Comparison of ENCODE assay signal across 18 cellular contexts in the genomic region with DNA sequence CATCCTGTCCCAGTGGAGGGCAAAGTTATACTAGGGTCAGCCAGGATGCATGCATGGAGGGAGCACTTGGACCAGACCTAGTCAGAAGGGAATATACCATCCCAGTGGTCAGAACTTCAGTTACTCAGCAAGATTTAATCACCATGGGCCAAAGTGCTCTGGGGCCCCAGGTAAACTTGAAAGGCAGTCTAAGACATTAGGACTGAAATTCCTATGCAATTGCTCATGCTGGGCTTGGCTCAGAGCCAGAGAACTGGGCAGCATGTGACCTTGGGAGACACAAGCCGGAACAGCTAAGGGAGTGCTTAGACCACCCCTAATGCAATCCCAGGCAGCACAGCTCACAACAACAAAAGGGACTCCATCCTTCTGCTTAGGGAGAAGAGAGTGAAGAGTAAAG.
A peak's percentile ranks its signal among the peaks of the same experiment; 100 is the strongest.
DNase-seq lines count a peak whose midpoint lies in the region; ATAC-seq and TF ChIP-seq lines count a peak whose summit lies in the region.
"Had no signal": no experiment of that assay in that cellular context is flagged by ENCODE, and none has a peak within 500 bp of the region (broad histone marks: within the 10 kb centered on the region; RNA-seq: fewer than 3 reads in every experiment).

No MANE protein-coding gene starts in this region.

- H3K27me3 ChIP-seq in brain microvascular endothelial cell (replicated peaks): no peaks in the 10 kb centered on the region
- H3K27me3 ChIP-seq: BLaER1, colonic mucosa, right lobe of liver had no signal

- H3K4me3 ChIP-seq in epithelial cell of proximal tubule (ENCODE audit: low read depth, low read length) (no peak overlapping the region), retinal pigment epithelial cell (ENCODE audit: low read length) (no peak overlapping the region), brain microvascular endothelial cell (ENCODE audit: low read depth, low read length) (no peak overlapping the region)
- H3K4me3 ChIP-seq: BLaER1, colonic mucosa, mucosa of descending colon, right lobe of liver, SK-N-MC had no signal

- no peaks in the 10 kb centered on the region for H3K36me3 ChIP-seq in brain microvascular endothelial cell (replicated peaks)
- H3K36me3 ChIP-seq: BLaER1, colonic mucosa, right lobe of liver had no signal

- no peak overlapping the region for H3K27ac ChIP-seq in brain microvascular endothelial cell
- H3K27ac ChIP-seq: BLaER1, colonic mucosa, right lobe of liver, SK-N-MC had no signal

- TF ChIP-seq CTCF in epithelial cell of proximal tubule (conservative IDR thresholded peaks at IDR 0.05; ENCODE audit: low read depth, low read length) (no peak), retinal pigment epithelial cell (conservative IDR thresholded peaks at IDR 0.05; ENCODE audit: low read depth, low read length) (no peak), brain microvascular endothelial cell (IDR thresholded peaks at IDR 0.05; ENCODE audit: low read depth, low read length, missing control alignments) (no peak)

- ATAC-seq in GM21526 (IDR thresholded peaks at IDR 0.05; ENCODE audit: low FRiP score, unreplicated experiment): no peak
- ATAC-seq: activated CD8-positive, alpha-beta T cell treated with anti-CD3 and anti-CD28 coated beads, Interleukin-2, amount 10 ng/mL, durations not matched to agents 7 days and 5 days; left colon; mucosa of descending colon; right lobe of liver had no signal

- peak; percentile 85 for DNase-seq in HK-2 (ENCODE audit: unreplicated experiment)
- DNase-seq in RPMI7951 (ENCODE audit: low read depth): peak; percentile 13
- peak; percentile 26 for DNase-seq in epithelial cell of proximal tubule (ENCODE audit: low read depth)
- DNase-seq in retinal pigment epithelial cell (ENCODE audit: low read depth): peak; percentile 52
- no peak for DNase-seq in superior temporal gyrus (ENCODE audit: extremely low spot score)
- DNase-seq in brain microvascular endothelial cell: no peak
- DNase-seq: activated CD8-positive, alpha-beta T cell treated with anti-CD3 and anti-CD28 coated beads, Interleukin-2, amount 10 ng/mL, durations not matched to agents 7 days and 5 days; amniotic stem cell; colonic mucosa; glutamatergic neuron; KG1; left colon; mucosa of descending colon; stimulated activated CD4-positive, alpha-beta T cell treated with anti-CD3 and anti-CD28 coated beads, Interleukin-2, amount 100 ng/mL, for 24 hours had no signal

- in situ Hi-C loops in brain microvascular endothelial cell (cut with HindIII; ENCODE audit: low pct_ligation_motif_present, low sequenced_read_pairs): no loop called here

Comparison
In these comparisons a context has a peak if more than half of its experiments do, and no peak if none do; other contexts are left out.
1. DNase-seq: peak in HK-2 (single experiment), RPMI7951 (single experiment), epithelial cell of proximal tubule (single experiment) and retinal pigment epithelial cell (single experiment); none in superior temporal gyrus (single experiment) and brain microvascular endothelial cell (single experiment).